1 cellular context compared by ENCODE assay signal in the genomic region with DNA sequence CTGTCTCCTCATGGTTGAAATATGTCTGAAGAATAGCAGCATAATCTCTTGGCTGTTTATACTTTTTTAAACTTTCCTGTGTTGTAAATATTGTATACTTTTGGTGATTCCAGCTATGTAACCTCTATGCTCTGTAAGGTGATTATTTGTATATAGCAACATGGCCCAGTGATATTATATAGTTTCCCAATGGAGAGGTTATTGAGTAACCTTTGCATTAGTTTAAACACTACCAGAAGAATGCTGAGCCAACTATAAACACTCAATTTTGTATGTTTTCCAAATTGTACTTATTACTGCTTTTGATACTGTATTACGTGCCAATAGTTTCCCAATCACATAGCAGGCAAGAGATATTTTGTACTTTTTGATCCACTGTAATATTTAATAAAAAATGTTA.
TF ChIP-seq lines count a peak whose summit lies in the region.

No MANE protein-coding gene starts in this region.

TF ChIP-seq in A549, 52 proteins besides CTCF, POLR2A, EP300 and RAD21:
- TF ChIP-seq, protein P1, sequence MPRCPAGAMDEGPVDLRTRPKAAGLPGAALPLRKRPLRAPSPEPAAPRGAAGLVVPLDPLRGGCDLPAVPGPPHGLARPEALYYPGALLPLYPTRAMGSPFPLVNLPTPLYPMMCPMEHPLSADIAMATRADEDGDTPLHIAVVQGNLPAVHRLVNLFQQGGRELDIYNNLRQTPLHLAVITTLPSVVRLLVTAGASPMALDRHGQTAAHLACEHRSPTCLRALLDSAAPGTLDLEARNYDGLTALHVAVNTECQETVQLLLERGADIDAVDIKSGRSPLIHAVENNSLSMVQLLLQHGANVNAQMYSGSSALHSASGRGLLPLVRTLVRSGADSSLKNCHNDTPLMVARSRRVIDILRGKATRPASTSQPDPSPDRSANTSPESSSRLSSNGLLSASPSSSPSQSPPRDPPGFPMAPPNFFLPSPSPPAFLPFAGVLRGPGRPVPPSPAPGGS (IDR thresholded peaks at IDR 0.05): 0 out of 3 replicates have a peak, but pooled peaks have one; percentile 20
- no peak for TF ChIP-seq JUN (IDR thresholded peaks at IDR 0.05)
- TF ChIP-seq CEBPB (IDR thresholded peaks at IDR 0.05): peak; percentile 39 to 62; a peak in 2 of 4 replicates
- TF ChIP-seq, protein P2, sequence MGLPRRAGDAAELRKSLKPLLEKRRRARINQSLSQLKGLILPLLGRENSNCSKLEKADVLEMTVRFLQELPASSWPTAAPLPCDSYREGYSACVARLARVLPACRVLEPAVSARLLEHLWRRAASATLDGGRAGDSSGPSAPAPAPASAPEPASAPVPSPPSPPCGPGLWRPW (IDR thresholded peaks at IDR 0.05): 0 out of 2 replicates have a peak, but pooled peaks have one; percentile 27
- no peak for TF ChIP-seq ZNF302 (CRISPR knock-in tag; IDR thresholded peaks at IDR 0.05)
